In genomic region chr12:98399532-98399931, GRCh38 we compare ENCODE assay signal across 7 cellular contexts.
DNase-seq lines count a peak whose midpoint lies in the region; ATAC-seq and TF ChIP-seq lines count a peak whose summit lies in the region.

No MANE protein-coding gene starts in this region.

- H3K27me3 ChIP-seq in kidney epithelial cell (ENCODE audit: control insufficient read depth, insufficient read depth, low read length): no peaks in the 10 kb centered on the region

- DNase-seq in SK-MEL-5 (ENCODE audit: low read depth, low spot score): peak; percentile 18
- peak; percentile 18 for DNase-seq in activated gamma-delta T cell (lab: John Stamatoyannopoulos, UW)
- peak; percentile 51 for DNase-seq in kidney epithelial cell (ENCODE audit: low read depth)
- DNase-seq in stimulated activated CD8-positive, alpha-beta memory T cell treated with anti-CD3 and anti-CD28 coated beads, Interleukin-7, amount 100 ng/mL, for 48 hours (ENCODE audit: extremely low read depth in 1 of 2, low read depth in 1 of 2): peak; percentile 46 to 65
- no peak for DNase-seq in HuH-7 (ENCODE audit: low spot score)

- TF ChIP-seq CTCF in kidney epithelial cell (IDR thresholded peaks at IDR 0.05; ENCODE audit: insufficient read depth, low read length, poor library complexity, severe bottlenecking): no peak

- H3K36me3 ChIP-seq in kidney epithelial cell (ENCODE audit: control insufficient read depth, insufficient read depth, low read length): no peaks in the 10 kb centered on the region

- no peak overlapping the region for H3K4me3 ChIP-seq in kidney epithelial cell (ENCODE audit: low read depth, low read length)

- in situ Hi-C loops in SK-MEL-5 (cut with HindIII; ENCODE audit: low pct_unique_long_range_greater_than_20kb, low sequenced_read_pairs): no loop called here

- ATAC-seq in GM18868 (IDR thresholded peaks at IDR 0.05; ENCODE audit: unreplicated experiment) (peak; percentile 35), HG03097 (IDR thresholded peaks at IDR 0.05; ENCODE audit: low FRiP score, unreplicated experiment) (peak; percentile 29)
